Comparison of ENCODE assay signal across 23 cellular contexts in genomic region chr15:57885435-57885834, GRCh38.
"Had no signal": no experiment of that assay in that cellular context is flagged by ENCODE, and none has a peak within 500 bp of the region (broad histone marks: within the 10 kb centered on the region; RNA-seq: fewer than 3 reads in every experiment).

No MANE protein-coding gene starts in this region.

- DNase-seq: colonic mucosa; cortex of kidney; dermis blood vessel endothelial cell; effector CD4-positive, alpha-beta T cell; effector CD8-positive, alpha-beta T cell; effector memory CD4-positive, alpha-beta T cell; effector memory CD8-positive, alpha-beta T cell; endodermal cell; erythroblast; esophagus squamous epithelium; foreskin fibroblast; foreskin keratinocyte; foreskin melanocyte; gastrocnemius medialis; glutamatergic neuron; head of caudate nucleus; heart left ventricle; heart right ventricle had no signal

- H3K27ac ChIP-seq: colonic mucosa, coronary artery, epithelial cell of prostate, esophagus muscularis mucosa, esophagus squamous epithelium, foreskin keratinocyte, gastrocnemius medialis, gastroesophageal sphincter, heart left ventricle, heart right ventricle had no signal

- H3K27me3 ChIP-seq: colonic mucosa, esophagus muscularis mucosa, gastrocnemius medialis, heart left ventricle had no signal

- H3K4me1 ChIP-seq: colonic mucosa, esophagus muscularis mucosa, esophagus squamous epithelium, foreskin keratinocyte, gastrocnemius medialis, gastroesophageal sphincter, heart left ventricle, heart right ventricle had no signal

- H3K4me3 ChIP-seq: colonic mucosa, coronary artery, esophagus muscularis mucosa, esophagus squamous epithelium, gastrocnemius medialis, gastroesophageal sphincter, heart left ventricle, heart right ventricle had no signal

- H3K9me3 ChIP-seq: colonic mucosa, esophagus muscularis mucosa, esophagus squamous epithelium, gastrocnemius medialis, gastroesophageal sphincter, heart left ventricle, heart right ventricle had no signal

- H3K36me3 ChIP-seq: colonic mucosa, esophagus muscularis mucosa, esophagus squamous epithelium, gastrocnemius medialis, gastroesophageal sphincter, heart left ventricle, heart right ventricle had no signal

- ATAC-seq: effector memory CD8-positive, alpha-beta T cell; esophagus mucosa; foreskin keratinocyte; gastrocnemius medialis; gastroesophageal sphincter; heart left ventricle; heart right ventricle had no signal
